In the genomic region with DNA sequence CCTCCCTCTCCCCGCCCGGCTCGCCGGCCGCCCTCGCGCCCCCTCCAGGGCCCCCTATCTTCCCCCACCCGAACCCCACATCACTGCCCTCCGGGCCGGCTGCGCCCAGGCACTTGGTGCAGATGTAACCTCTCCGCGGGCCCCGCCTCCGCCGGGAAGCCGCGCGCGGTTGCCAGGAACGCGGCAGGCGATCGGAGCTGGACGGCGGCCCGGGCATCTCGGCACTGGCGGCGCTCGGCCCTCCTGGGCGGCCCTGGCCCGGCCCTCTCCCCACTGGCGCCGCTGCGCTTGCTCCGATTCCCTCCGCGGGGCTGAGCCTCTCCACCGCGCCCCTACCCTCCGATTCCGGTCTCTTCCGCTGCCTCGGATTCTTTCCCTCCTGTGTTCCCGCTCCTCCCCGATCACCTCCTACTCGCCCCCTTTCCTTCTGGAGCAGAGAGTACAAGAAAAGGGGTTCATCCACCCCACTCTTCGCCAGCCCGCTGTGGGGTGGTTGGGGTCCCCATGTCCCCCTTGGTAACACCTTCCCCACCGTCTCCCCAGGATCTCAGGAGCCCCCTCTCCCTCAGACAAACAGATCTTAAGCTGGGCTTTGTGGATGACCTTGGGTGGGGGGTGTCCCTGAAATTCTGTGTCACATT, we compare ENCODE assay signal across 1 cellular context.
TF ChIP-seq lines count a peak whose summit lies in the region.

No MANE protein-coding gene starts in this region.

TF ChIP-seq in SK-N-SH treated with all-trans-retinoic acid at 6 μM for 48 hours, 23 proteins besides CTCF, POLR2A, EP300 and RAD21 (continued from another document):
- no peak for TF ChIP-seq CSRNP3 (CRISPR knock-in tag; IDR thresholded peaks at IDR 0.05)
TF ChIP-seq in SK-N-SH treated with all-trans-retinoic acid at 6 μM for 48 hours: peak in this region for 0.
